In the genomic region with DNA sequence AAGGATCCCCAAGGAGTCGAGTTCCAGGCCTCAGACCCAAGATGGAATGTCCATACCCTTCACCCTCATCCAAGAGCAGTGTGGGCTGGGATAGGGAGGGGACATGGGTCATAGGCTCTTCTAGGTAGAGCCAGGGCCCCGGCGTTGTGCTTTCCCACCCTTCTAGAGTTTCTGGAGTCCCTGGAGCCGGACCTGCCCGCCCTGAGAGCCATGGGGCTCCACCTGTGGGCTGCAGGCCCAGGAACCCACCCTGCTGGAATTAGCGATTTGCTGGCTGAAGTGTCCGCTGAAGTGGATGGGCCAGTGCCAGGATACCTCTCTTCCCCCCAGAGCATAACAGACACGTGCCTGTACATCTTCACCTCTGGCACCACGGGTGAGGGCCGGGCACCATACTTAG, we compare ENCODE assay signal across 1 cellular context.
TF ChIP-seq lines count a peak whose summit lies in the region.

No MANE protein-coding gene starts in this region.

TF ChIP-seq in HepG2, 621 proteins besides CTCF, POLR2A, EP300 and RAD21:
- no peak for TF ChIP-seq ZNF33B (CRISPR knock-in tag; IDR thresholded peaks at IDR 0.05)
